11 cellular contexts compared by ENCODE assay signal in genomic region chr20:58691405-58691772, GRCh38. TPM values are rescaled to one million over a fixed set of nuclear protein-coding genes. Genes with fewer than 3 reads are reported as not detected.
DNase-seq lines count a peak whose midpoint lies in the region; ATAC-seq, FAIRE-seq and TF ChIP-seq lines count a peak whose summit lies in the region.
"Had no signal": no experiment of that assay in that cellular context is flagged by ENCODE, and none has a peak within 500 bp of the region (broad histone marks: within the 10 kb centered on the region; RNA-seq: fewer than 3 reads in every experiment).

No MANE protein-coding gene starts in this region.

- no peak overlapping the region for H2BK15ac ChIP-seq in H9 (ENCODE audit: low read depth, low read length)

- H4K91ac ChIP-seq in H9 (ENCODE audit: insufficient read length, low read depth, low read length): no peak overlapping the region

- no peaks in the 10 kb centered on the region for H3K23me2 ChIP-seq in H9 (ENCODE audit: insufficient read length, low read depth, low read length, poor library complexity, severe bottlenecking)

- H3K4me3 ChIP-seq in right cardiac atrium (ENCODE audit: low read length): no peak overlapping the region
- H3K4me3 ChIP-seq in kidney (ENCODE audit: low read length in 2 of 2): no peak overlapping the region
- H3K4me3 ChIP-seq: cardiac muscle cell had no signal

- H3K23ac ChIP-seq in H9 (ENCODE audit: insufficient read length, low read depth, low read length): no peak overlapping the region

- no peak overlapping the region for H3K4ac ChIP-seq in H9 (ENCODE audit: low read depth, low read length)

- H3K27me3 ChIP-seq in H9 (ENCODE audit: insufficient read depth, low read length): no peaks in the 10 kb centered on the region
- H3K27me3 ChIP-seq in right cardiac atrium (ENCODE audit: control insufficient read depth, insufficient read depth): no peaks in the 10 kb centered on the region
- H3K27me3 ChIP-seq: cardiac muscle cell had no signal

- no peak overlapping the region for H4K8ac ChIP-seq in H9 (replicated peaks; ENCODE audit: insufficient read length, low read depth, low read length)

- H2BK20ac ChIP-seq in H9 (ENCODE audit: low read depth, low read length, poor library complexity, severe bottlenecking): no peak overlapping the region

- H3K9me3 Mint-ChIP-seq in H9: no peaks in the 10 kb centered on the region

- TF ChIP-seq CTCF in C4-2B (conservative IDR thresholded peaks at IDR 0.05) (no peak), H9 (conservative IDR thresholded peaks at IDR 0.05) (no peak), kidney (IDR thresholded peaks at IDR 0.05; ENCODE audit: borderline replicate concordance, extremely low read depth, insufficient read depth) (no peak)

- H3K18ac ChIP-seq in H9 (ENCODE audit: insufficient read length, low read depth, low read length): no peak overlapping the region

- peaks cover 0 to 8% (median 0%) of the 10 kb centered on the region in 3 experiments; a peak in 2 of 7 replicates for H3K36me3 Mint-ChIP-seq in H9 (ENCODE audit: insufficient read depth in 1 of 3, low read depth in 3 of 3)

- no peak overlapping the region for H3K9ac ChIP-seq in H9 (ENCODE audit: extremely low read depth, insufficient read length, low read length)
- H3K9ac ChIP-seq in kidney (ENCODE audit: low read length in 2 of 2): no peak overlapping the region

- intact Hi-C loops in right cardiac atrium (cut with DNase I) (loop anchor here in 2 of 4 donors (5.0 kb wide), 1 partner anchor 39 kb away; the partner anchor contains the start of gene STX16 (in 2 of the 2)), sciatic nerve (cut with DNase I) (no loop called here), kidney (cut with DNase I) (no loop called here)

- no peaks in the 10 kb centered on the region; the same call in 1 of the 2 replicates for H3K4me1 ChIP-seq in H9 (ENCODE audit: insufficient read depth, low read length)
- H3K4me1 ChIP-seq in right cardiac atrium (ENCODE audit: control insufficient read depth, insufficient read depth, low read length): peaks cover 5% of the 10 kb centered on the region
- peaks cover 0 to 21% of the 10 kb centered on the region in 2 donors for H3K4me1 ChIP-seq in kidney (ENCODE audit: control insufficient read depth in 1 of 2, insufficient read depth in 1 of 2, low read depth in 1 of 2, low read length in 2 of 2)

- ATAC-seq in right cardiac atrium: peak in 1 of 2 donors; percentile 1
- peak; percentile 3 for ATAC-seq in sciatic nerve
- no peak for ATAC-seq in GM21367 (IDR thresholded peaks at IDR 0.05; ENCODE audit: unreplicated experiment)
- no peak for ATAC-seq in GM19395 (IDR thresholded peaks at IDR 0.05; ENCODE audit: unreplicated experiment)

- H3K27ac ChIP-seq in C4-2B (peak overlapping the region; percentile 92), H9 (ENCODE audit: insufficient read length, low read depth, low read length) (no peak overlapping the region), right cardiac atrium (ENCODE audit: low read length) (peak overlapping the region; percentile 73), kidney (ENCODE audit: low read depth in 2 of 2, low read length in 2 of 2) (no peak overlapping the region)

- no peak overlapping the region for H3K56ac ChIP-seq in H9 (ENCODE audit: insufficient read length, low read depth, low read length)

- H2AK5ac ChIP-seq in H9 (ENCODE audit: insufficient read length, low read length): no peak overlapping the region

- peaks cover 26 to 35% of the 10 kb centered on the region in 2 experiments for H3K4me1 Mint-ChIP-seq in H9

- peaks cover 2% of the 10 kb centered on the region; the same call in 1 of the 2 replicates for H3K79me2 ChIP-seq in H9 (ENCODE audit: insufficient read depth, low read length)

- WGBS in H9 (ENCODE audit: extremely low coverage, insufficient read length, low lambda C conversion rate): no CpG with 5 or more reads among the region's 2 CpGs
- 76% methylated on average over 2 of the region's 2 CpGs for WGBS in right cardiac atrium

- no peak overlapping the region for H3K4me2 ChIP-seq in H9 (ENCODE audit: insufficient read depth, insufficient read length, low read length)

- H3K27ac Mint-ChIP-seq in H9: peak overlapping the region in 1 of 3 experiments; percentile 85; a peak in 1 of 7 replicates

- H3K9me3 ChIP-seq in H9 (ENCODE audit: control insufficient read depth, low read depth, low read length): no peaks in the 10 kb centered on the region
- H3K9me3 ChIP-seq in right cardiac atrium (ENCODE audit: control insufficient read depth, low read length): no peaks in the 10 kb centered on the region
- no peaks in the 10 kb centered on the region for H3K9me3 ChIP-seq in kidney (ENCODE audit: control insufficient read depth in 1 of 2, low read length in 2 of 2)

- H3K27me3 Mint-ChIP-seq in H9 (ENCODE audit: low read depth): no peaks in the 10 kb centered on the region

- no peak overlapping the region for H2BK5ac ChIP-seq in H9 (ENCODE audit: insufficient read length, low read length)

- no peak overlapping the region for H2BK12ac ChIP-seq in H9 (ENCODE audit: insufficient read length, low read depth, low read length)

- H2AFZ ChIP-seq in H9 (ENCODE audit: low read length): no peak overlapping the region

- no peak overlapping the region for H3K4me3 Mint-ChIP-seq in H9

- no peaks in the 10 kb centered on the region for H3K79me1 ChIP-seq in H9 (ENCODE audit: insufficient read depth, low read depth, low read length, poor library complexity, severe bottlenecking)

- DNase-seq in H9 (peak; percentile 36), right cardiac atrium (peak in 1 of 3 donors; percentile 42), sciatic nerve (ENCODE audit: low spot score) (no peak), NCI-H345 treated with DMSO at 0.1 percent for 48 hours (lab: John Stamatoyannopoulos, UW; ENCODE audit: unreplicated experiment) (no peak), kidney (no peak)
- DNase-seq: NCI-H526, SHP77 had no signal

- no peak overlapping the region for H3K14ac ChIP-seq in H9 (ENCODE audit: insufficient read depth, low read length)

- H4K20me1 ChIP-seq in H9 (ENCODE audit: control insufficient read depth, insufficient read depth, insufficient read length): no peaks in the 10 kb centered on the region

- no peak overlapping the region for H4K5ac ChIP-seq in H9 (ENCODE audit: insufficient read length, low read depth, low read length)

- FAIRE-seq in kidney (lab: Jason Lieb, UNC): no peak

- H2BK120ac ChIP-seq in H9 (ENCODE audit: low read depth, low read length, poor library complexity, severe bottlenecking): no peak overlapping the region

- H3T11ph ChIP-seq in H9 (ENCODE audit: low read length): no peak overlapping the region

- peaks cover 3 to 18% of the 10 kb centered on the region in 2 donors for H3K36me3 ChIP-seq in kidney (ENCODE audit: control insufficient read depth in 1 of 2, insufficient read depth in 2 of 2, low read length in 2 of 2)
- H3K36me3 ChIP-seq: cardiac muscle cell had no signal

RNA-seq across cellular contexts. Expression of gene NPEPL1, which starts 1.2 kb away (rescaled TPM):
- total RNA-seq in H9 (2021): 31.1 TPM in 2 replicates
- total RNA-seq in right cardiac atrium: 10 to 100 TPM; 22.0 to 28.8 (median 23.0) TPM
- polyA plus RNA-seq in right cardiac atrium: 26.1 TPM
- total RNA-seq in sciatic nerve: 47.5 TPM
- total RNA-seq in kidney: 60.2 TPM
- polyA plus RNA-seq in kidney (ENCODE audit: insufficient read depth, low read depth, low replicate concordance): 39.7 TPM

RNA-seq across cellular contexts. Expression of gene STX16, which starts 40.3 kb away (rescaled TPM):
- total RNA-seq in H9 (2021) (81.4 and 87.8 TPM in 2 replicates), right cardiac atrium (10 to 100 TPM; 28.0 to 35.0 (median 33.3) TPM), sciatic nerve (78.7 TPM), kidney (60.7 TPM)
- polyA plus RNA-seq in right cardiac atrium (28.8 TPM), kidney (ENCODE audit: insufficient read depth, low read depth, low replicate concordance) (20.6 TPM)

Comparison
In these comparisons a context has a peak if more than half of its experiments do, and no peak if none do; other contexts are left out.
1. H3K27ac ChIP-seq: peak in C4-2B (single experiment) and right cardiac atrium (single experiment); none in H9 (single experiment) and kidney (0 of 2).